Comparison of ENCODE assay signal across 9 cellular contexts in genomic region chr5:151164687-151165392, GRCh38. TPM values are rescaled to one million over a fixed set of nuclear protein-coding genes. Genes with fewer than 3 reads are reported as not detected.
DNase-seq lines count a peak whose midpoint lies in the region; ATAC-seq lines count a peak whose summit lies in the region.
"Had no signal": no experiment of that assay in that cellular context is flagged by ENCODE, and none has a peak within 500 bp of the region (broad histone marks: within the 10 kb centered on the region; RNA-seq: fewer than 3 reads in every experiment).

No MANE protein-coding gene starts in this region.

- H3K27me3 ChIP-seq in effector memory CD4-positive, alpha-beta T cell (replicated peaks; ENCODE audit: control insufficient read depth, insufficient read depth, low read length, poor library complexity, severe bottlenecking): no peaks in the 10 kb centered on the region
- no peaks in the 10 kb centered on the region for H3K27me3 ChIP-seq in mesendoderm (ENCODE audit: insufficient read depth, low read length, poor library complexity)

- intact Hi-C loops in activated CD4-positive, alpha-beta memory T cell treated with anti-CD3 and anti-CD28 coated beads for 36 hours (cut with micrococcal nuclease): loop anchor here (1.0 to 2.0 kb wide), 4 partner anchors 39 to 364 kb away; partner anchors contain the start of gene IRGM

- no peaks in the 10 kb centered on the region for H3K27me3 Mint-ChIP-seq in activated CD4-positive, alpha-beta memory T cell treated with anti-CD3 and anti-CD28 coated beads for 36 hours

- no peak overlapping the region for H3K27ac ChIP-seq in effector memory CD4-positive, alpha-beta T cell (ENCODE audit: insufficient read depth, low read length, poor library complexity, severe bottlenecking)
- H3K27ac ChIP-seq in mesendoderm (ENCODE audit: low read depth, low read length): no peak overlapping the region
- H3K27ac ChIP-seq: SK-N-MC had no signal

- no peak overlapping the region for H3K23ac ChIP-seq in mesendoderm (ENCODE audit: low read length)

- H3K9me3 ChIP-seq in effector memory CD4-positive, alpha-beta T cell (ENCODE audit: control insufficient read depth, low read length): no peaks in the 10 kb centered on the region

- POLR2A ChIA-PET in activated CD4-positive, alpha-beta memory T cell treated with anti-CD3 and anti-CD28 coated beads for 36 hours (lab: Charles Lee): interaction anchor here (1.0 to 1.5 kb wide), 2 partner anchors 38 to 39 kb away, joined by 4 to 11 read pairs; no protein-coding TSS in a partner anchor

- H3K18ac ChIP-seq in mesendoderm (ENCODE audit: low read length): no peak overlapping the region

- H3K56ac ChIP-seq in mesendoderm (ENCODE audit: low read length): no peak overlapping the region

- H3K4me2 ChIP-seq in mesendoderm (ENCODE audit: low read length): no peak overlapping the region

- H3K4me3 ChIP-seq in effector memory CD4-positive, alpha-beta T cell (ENCODE audit: insufficient read depth, low read depth, low read length, poor library complexity, severe bottlenecking): no peak overlapping the region
- no peak overlapping the region for H3K4me3 ChIP-seq in mesendoderm (ENCODE audit: low read length)
- H3K4me3 ChIP-seq: SK-N-MC had no signal

- H3K36me3 Mint-ChIP-seq in activated CD4-positive, alpha-beta memory T cell treated with anti-CD3 and anti-CD28 coated beads for 36 hours: no peaks in the 10 kb centered on the region

- H4K8ac ChIP-seq in mesendoderm (ENCODE audit: low read depth, low read length): no peak overlapping the region

- H3K4me3 Mint-ChIP-seq in activated CD4-positive, alpha-beta memory T cell treated with anti-CD3 and anti-CD28 coated beads for 36 hours: no peak overlapping the region

- H3K36me3 ChIP-seq in effector memory CD4-positive, alpha-beta T cell (ENCODE audit: control insufficient read depth, insufficient read depth, low read length): no peaks in the 10 kb centered on the region
- H3K36me3 ChIP-seq in mesendoderm (ENCODE audit: control insufficient read depth, insufficient read depth, low read length): no peaks in the 10 kb centered on the region

- peaks cover 18% of the 10 kb centered on the region for H3K4me1 Mint-ChIP-seq in activated CD4-positive, alpha-beta memory T cell treated with anti-CD3 and anti-CD28 coated beads for 36 hours (ENCODE audit: low read depth)

- DNase-seq in C1 segment of cervical spinal cord (lab: John Stamatoyannopoulos, UW): peak in 10 of 14 donors; percentile 23 to 65 (median 56)
- DNase-seq in NCI-H69 (lab: John Stamatoyannopoulos, UW): peak; percentile 44
- DNase-seq in activated CD4-positive, alpha-beta memory T cell treated with anti-CD3 and anti-CD28 coated beads for 36 hours: peak; percentile 90
- peak; percentile 59 to 67 (median 62) for DNase-seq in effector memory CD4-positive, alpha-beta T cell
- DNase-seq in mesendoderm: peak; percentile 87
- peak; percentile 86 for DNase-seq in stimulated activated CD8-positive, alpha-beta memory T cell treated with anti-CD3 and anti-CD28 coated beads, Interleukin-4, amount 100 ng/mL, for 48 hours

- H3K4me1 ChIP-seq in effector memory CD4-positive, alpha-beta T cell (ENCODE audit: control insufficient read depth, insufficient read depth, low read length, poor library complexity, severe bottlenecking): peaks cover 6% of the 10 kb centered on the region
- no peaks in the 10 kb centered on the region for H3K4me1 ChIP-seq in mesendoderm (ENCODE audit: control insufficient read depth, low read depth, low read length)

- H3K27ac Mint-ChIP-seq in activated CD4-positive, alpha-beta memory T cell treated with anti-CD3 and anti-CD28 coated beads for 36 hours: no peak overlapping the region

- ATAC-seq in GM19043 (IDR thresholded peaks at IDR 0.05; ENCODE audit: low read depth, unreplicated experiment) (peak; percentile 87), HG03354 (IDR thresholded peaks at IDR 0.05; ENCODE audit: poor library complexity, severe bottlenecking, unreplicated experiment) (peak; percentile 92)

- H3K9ac ChIP-seq in mesendoderm (ENCODE audit: low read length): no peak overlapping the region

- H3K9me3 Mint-ChIP-seq in activated CD4-positive, alpha-beta memory T cell treated with anti-CD3 and anti-CD28 coated beads for 36 hours: no peaks in the 10 kb centered on the region

- H4K5ac ChIP-seq in mesendoderm (ENCODE audit: low read length): no peak overlapping the region

- no peak overlapping the region for H2BK120ac ChIP-seq in mesendoderm (ENCODE audit: low read depth, low read length)

- CTCF ChIA-PET in activated CD4-positive, alpha-beta memory T cell treated with anti-CD3 and anti-CD28 coated beads for 36 hours (lab: Charles Lee): interaction anchor here (0.6 to 11.1 kb wide), 57 partner anchors 8 to 605 kb away, joined by 3 to 553 read pairs (median 4); partner anchors contain the start of genes CCDC69 and IRGM

- no peak overlapping the region for H2BK5ac ChIP-seq in mesendoderm (ENCODE audit: low read length)

- H2AK5ac ChIP-seq in mesendoderm (ENCODE audit: low read length): no peak overlapping the region

- H3K4ac ChIP-seq in mesendoderm (ENCODE audit: low read depth, low read length): no peak overlapping the region

- H3K79me1 ChIP-seq in mesendoderm (ENCODE audit: low read length): no peaks in the 10 kb centered on the region

- H2BK15ac ChIP-seq in mesendoderm (replicated peaks; ENCODE audit: low read depth): no peak overlapping the region

- no CpG with 5 or more reads among the region's 8 CpGs for whole genome bisulfite sequencing in mesendoderm (ENCODE audit: extremely low coverage, insufficient coverage, low lambda C conversion rate)

- H3K79me2 ChIP-seq in mesendoderm (ENCODE audit: control insufficient read depth, insufficient read depth, low read length): no peaks in the 10 kb centered on the region

RNA-seq across cellular contexts. Expression of gene ANXA6, which starts 7.3 kb away (rescaled TPM):
- total RNA-seq in activated CD4-positive, alpha-beta memory T cell treated with anti-CD3 and anti-CD28 coated beads for 36 hours: 100 to 1,000 TPM; 430 to 443 TPM
- polyA plus RNA-seq in mesendoderm (2013, experiment 1 of 2): 64.5 TPM
- polyA plus RNA-seq in mesendoderm (2013, experiment 2 of 2): 62.7 TPM

RNA-seq across cellular contexts. Expression of gene CCDC69, which starts 59.1 kb away (rescaled TPM):
- total RNA-seq in activated CD4-positive, alpha-beta memory T cell treated with anti-CD3 and anti-CD28 coated beads for 36 hours: 10 to 100 TPM; 24.6 to 27.6 TPM
- polyA plus RNA-seq in mesendoderm (2013, experiment 1 of 2): 6.4 TPM
- 6.3 TPM for polyA plus RNA-seq in mesendoderm (2013, experiment 2 of 2)
